21 cellular contexts compared by ENCODE assay signal in the genomic region with DNA sequence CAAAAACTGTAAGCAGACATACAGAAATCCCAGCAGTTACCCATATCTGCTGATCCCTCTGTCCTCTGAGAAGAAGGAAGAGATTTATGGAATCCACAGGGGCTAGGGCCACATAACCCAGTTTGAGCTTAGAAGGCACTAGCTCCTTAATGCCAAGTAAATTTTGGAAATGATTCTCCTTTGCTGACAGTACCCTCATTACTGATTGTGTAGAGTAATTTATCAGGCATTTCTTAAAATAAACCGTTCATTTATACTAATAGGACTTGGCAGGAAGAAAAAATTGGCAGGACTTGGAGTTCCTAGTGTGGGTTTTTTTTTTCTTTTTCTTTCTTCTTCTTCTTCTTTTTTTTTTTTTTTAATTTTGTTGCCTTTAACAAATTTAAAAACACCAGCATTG.
A peak's percentile ranks its signal among the peaks of the same experiment; 100 is the strongest.
DNase-seq lines count a peak whose midpoint lies in the region; ATAC-seq and TF ChIP-seq lines count a peak whose summit lies in the region.
"Had no signal": no experiment of that assay in that cellular context is flagged by ENCODE, and none has a peak within 500 bp of the region (broad histone marks: within the 10 kb centered on the region; RNA-seq: fewer than 3 reads in every experiment).

No MANE protein-coding gene starts in this region.

- H3K9me3 ChIP-seq in MG63 = no peaks in the 10 kb centered on the region
- H3K9me3 ChIP-seq: BLaER1 treated with 17β-estradiol and CSF1 and Interleukin-3, amounts not matched to agents 10 nM and 100 nM had no signal

- H3K4me3 ChIP-seq in fibroblast of the aortic adventitia (ENCODE audit: low read depth, low read length) = no peak overlapping the region
- no peak overlapping the region for H3K4me3 ChIP-seq in MG63
- H3K4me3 ChIP-seq: BLaER1 treated with 17β-estradiol and CSF1 and Interleukin-3, amounts not matched to agents 10 nM and 100 nM; GM23248; K562 had no signal

- no peak for TF ChIP-seq CTCF in fibroblast of the aortic adventitia (IDR thresholded peaks at IDR 0.05; ENCODE audit: insufficient read depth, low read length)

- H3K27me3 ChIP-seq in MG63 = no peaks in the 10 kb centered on the region
- H3K27me3 ChIP-seq: BLaER1 treated with 17β-estradiol and CSF1 and Interleukin-3, amounts not matched to agents 10 nM and 100 nM had no signal

- DNase-seq in G401 (ENCODE audit: low spot score) = peak; percentile 8
- peak; percentile 41 for DNase-seq in fibroblast of the aortic adventitia (ENCODE audit: low read depth)
- peak; percentile 13 for DNase-seq in midbrain (lab: John Stamatoyannopoulos, UW)
- no peak for DNase-seq in GDM1 (lab: John Stamatoyannopoulos, UW)
- no peak for DNase-seq in T-helper 9 cell
- no peak for DNase-seq in NCI-H1105 (lab: John Stamatoyannopoulos, UW)
- no peak for DNase-seq in MG63
- DNase-seq: Calu3; CD8-positive, alpha-beta T cell; DMS53; GM23248; NCI-H1105 treated with DMSO at 0.1 percent for 48 hours; NCI-H1694 treated with DMSO at 0.1 percent for 48 hours; NCI-H510A; NCI-H748 treated with DMSO at 0.1 percent for 48 hours; NK-92 treated with Interleukin-12 subunit alpha and Interleukin-12 subunit beta, amount 100 ng/mL, for 24 hours; SHP77 treated with DMSO at 0.1 percent for 48 hours had no signal

- no peaks in the 10 kb centered on the region for H3K36me3 ChIP-seq in MG63
- H3K36me3 ChIP-seq: BLaER1 treated with 17β-estradiol and CSF1 and Interleukin-3, amounts not matched to agents 10 nM and 100 nM had no signal

- ATAC-seq in SK-N-SH treated with all-trans-retinoic acid at 6 μM for 48 hours = peak; percentile 79
- ATAC-seq: CD8-positive, alpha-beta T cell; HCT116; K562 had no signal

- in situ Hi-C loops in G401 (cut with HindIII; ENCODE audit: low sequenced_read_pairs) = no loop called here

TF ChIP-seq in SK-N-SH treated with all-trans-retinoic acid at 6 μM for 48 hours, 23 proteins besides CTCF, POLR2A, EP300 and RAD21:
- peak; percentile 49; the same call in 1 of the 2 replicates for TF ChIP-seq ISL1 (CRISPR knock-in tag; IDR thresholded peaks at IDR 0.05)
- TF ChIP-seq ZFP30 (CRISPR knock-in tag; IDR thresholded peaks at IDR 0.05) = no peak

Comparison
In these comparisons a context has a peak if more than half of its experiments do, and no peak if none do; other contexts are left out.
1. DNase-seq: peak in G401 (single experiment), fibroblast of the aortic adventitia (single experiment) and midbrain (single experiment); none in GDM1 (single experiment), T-helper 9 cell (single experiment), NCI-H1105 (single experiment) and MG63 (single experiment).